8 cellular contexts compared by ENCODE assay signal in genomic region chr17:82881900-82882714, GRCh38. TPM values are rescaled to one million over a fixed set of nuclear protein-coding genes. Genes with fewer than 3 reads are reported as not detected.
A peak's percentile ranks its signal among the peaks of the same experiment; 100 is the strongest.
DNase-seq lines count a peak whose midpoint lies in the region; ATAC-seq and TF ChIP-seq lines count a peak whose summit lies in the region.

No MANE protein-coding gene starts in this region.

- peak overlapping the region; percentile 89 for H3K27ac Mint-ChIP-seq in activated naive CD4-positive, alpha-beta T cell treated with anti-CD3 and anti-CD28 coated beads for 36 hours

- no peak overlapping the region for H3K4me3 ChIP-seq in endocrine pancreas (ENCODE audit: control insufficient read depth, insufficient read depth, low read length)
- H3K4me3 ChIP-seq in uterus = no peak overlapping the region

- no peak for TF ChIP-seq POLR2A in uterus (IDR thresholded peaks at IDR 0.05)

- no peak for TF ChIP-seq CTCF in uterus (IDR thresholded peaks at IDR 0.05)

- H3K4me1 Mint-ChIP-seq in activated naive CD4-positive, alpha-beta T cell treated with anti-CD3 and anti-CD28 coated beads for 36 hours (ENCODE audit: low read depth) = peaks cover 75% of the 10 kb centered on the region

- ATAC-seq in GM18502 (IDR thresholded peaks at IDR 0.05; ENCODE audit: poor library complexity, unreplicated experiment) = no peak

- H3K9me3 ChIP-seq in endocrine pancreas (ENCODE audit: control insufficient read depth, low read length) (no peaks in the 10 kb centered on the region), uterus (no peaks in the 10 kb centered on the region)

- H3K36me3 Mint-ChIP-seq in activated naive CD4-positive, alpha-beta T cell treated with anti-CD3 and anti-CD28 coated beads for 36 hours (ENCODE audit: low read depth) = no peaks in the 10 kb centered on the region

- CTCF ChIA-PET in activated naive CD4-positive, alpha-beta T cell treated with anti-CD3 and anti-CD28 coated beads for 36 hours (lab: Charles Lee) = interaction anchor here (0.6 to 1.4 kb wide), 2 partner anchors 38 to 102 kb away, joined by 3 read pairs; no protein-coding TSS in a partner anchor

- no peaks in the 10 kb centered on the region for H3K9me3 Mint-ChIP-seq in activated naive CD4-positive, alpha-beta T cell treated with anti-CD3 and anti-CD28 coated beads for 36 hours

- H3K9ac ChIP-seq in endocrine pancreas (ENCODE audit: control insufficient read depth, insufficient read depth, low read length) = peak overlapping the region; percentile 70

- no peak for DNase-seq in activated naive CD4-positive, alpha-beta T cell treated with anti-CD3 and anti-CD28 coated beads for 36 hours
- DNase-seq in activated naive CD4-positive, alpha-beta T cell (lab: John Stamatoyannopoulos, UW) = no peak
- peak; percentile 31 for DNase-seq in myocyte (ENCODE audit: low read depth)
- peak in 1 of 2 donors; percentile 68 for DNase-seq in uterus
- no peak for DNase-seq in activated gamma-delta T cell (lab: John Stamatoyannopoulos, UW)
- no peak for DNase-seq in NCI-H2107 treated with DMSO at 0.1 percent for 48 hours (lab: John Stamatoyannopoulos, UW; ENCODE audit: unreplicated experiment)

- intact Hi-C loops in activated naive CD4-positive, alpha-beta T cell treated with anti-CD3 and anti-CD28 coated beads for 36 hours (cut with micrococcal nuclease) = loop anchor here (2.0 to 5.0 kb wide), 2 partner anchors 17 to 170 kb away; no protein-coding TSS in a partner anchor
- intact Hi-C loops in uterus (cut with DNase I; ENCODE audit: low total_unique reads) = loop anchor here (10.0 kb wide), 1 partner anchor 97 kb away; no protein-coding TSS in a partner anchor

- H3K27me3 ChIP-seq in endocrine pancreas (ENCODE audit: control insufficient read depth, insufficient read depth, low read length) = no peaks in the 10 kb centered on the region
- no peaks in the 10 kb centered on the region for H3K27me3 ChIP-seq in uterus

- H3K4me1 ChIP-seq in endocrine pancreas (ENCODE audit: control insufficient read depth, insufficient read depth, low read length) (no peaks in the 10 kb centered on the region), uterus (peaks cover 0 to 2% of the 10 kb centered on the region in 2 donors)

- no peaks in the 10 kb centered on the region for H3K27me3 Mint-ChIP-seq in activated naive CD4-positive, alpha-beta T cell treated with anti-CD3 and anti-CD28 coated beads for 36 hours (ENCODE audit: low read depth)

- peak overlapping the region; percentile 36 to 52 for H3K27ac ChIP-seq in uterus

- H3K4me3 Mint-ChIP-seq in activated naive CD4-positive, alpha-beta T cell treated with anti-CD3 and anti-CD28 coated beads for 36 hours = peak overlapping the region; percentile 70

- no peaks in the 10 kb centered on the region for H3K36me3 ChIP-seq in endocrine pancreas (ENCODE audit: control insufficient read depth, insufficient read depth, low read length)
- H3K36me3 ChIP-seq in uterus = no peaks in the 10 kb centered on the region

RNA-seq across cellular contexts. Expression of gene ZNF750, which starts 42.3 kb away (rescaled TPM):
- not detected for total RNA-seq in activated naive CD4-positive, alpha-beta T cell treated with anti-CD3 and anti-CD28 coated beads for 36 hours
- total RNA-seq in myocyte (not detected in 2 replicates), uterus (under 1 TPM in 2 of 4 donors, not detected in 2; under 0.01 to 0.07 TPM)
- polyA plus RNA-seq in myocyte (2012) = 0.16 TPM
